Comparison of ENCODE assay signal across 22 cellular contexts in the genomic region with DNA sequence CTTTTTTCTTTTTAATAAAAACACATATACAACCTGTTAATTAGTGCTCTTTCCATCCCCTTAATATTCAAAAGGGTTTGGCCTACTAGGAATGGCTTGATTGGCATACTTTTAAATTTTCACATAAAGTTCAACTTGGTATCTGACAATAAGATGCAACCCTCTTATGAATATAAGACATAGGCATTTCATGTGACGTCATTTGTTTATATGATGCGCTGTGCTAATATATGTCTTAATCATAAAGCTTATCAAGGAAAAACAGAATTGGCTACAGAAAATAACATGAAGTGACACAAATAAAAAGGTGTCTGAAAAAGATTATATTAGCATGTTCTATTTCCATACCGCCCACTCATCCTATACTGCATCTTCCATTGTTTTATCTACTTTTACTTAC.
"Had no signal": no experiment of that assay in that cellular context is flagged by ENCODE, and none has a peak within 500 bp of the region (broad histone marks: within the 10 kb centered on the region; RNA-seq: fewer than 3 reads in every experiment).

No MANE protein-coding gene starts in this region.

- H3K27me3 ChIP-seq: colonic mucosa, esophagus squamous epithelium, foreskin keratinocyte, gastroesophageal sphincter, heart left ventricle, hepatocyte, left lung had no signal

- H3K4me1 ChIP-seq: colonic mucosa, esophagus squamous epithelium, foreskin keratinocyte, gastroesophageal sphincter, heart left ventricle, left lung, lower lobe of right lung had no signal

- ATAC-seq: effector memory CD8-positive, alpha-beta T cell; esophagus mucosa; foreskin keratinocyte; gastroesophageal sphincter; heart left ventricle; left cardiac atrium; left lung; left ventricle myocardium superior; lower lobe of right lung; mucosa of descending colon had no signal

- H3K9me3 ChIP-seq: colonic mucosa, esophagus squamous epithelium, gastroesophageal sphincter, lower lobe of right lung, mucosa of descending colon had no signal

- H3K36me3 ChIP-seq: colonic mucosa, esophagus squamous epithelium, gastroesophageal sphincter, heart left ventricle, left lung, lower lobe of right lung had no signal

- DNase-seq: colonic mucosa; cortex of kidney; effector CD8-positive, alpha-beta T cell; effector memory CD8-positive, alpha-beta T cell; endodermal cell; erythroblast; esophagus squamous epithelium; foreskin keratinocyte; heart left ventricle; hypothalamus; immature natural killer cell; left cardiac atrium; left lung; left ventricle myocardium superior; lower lobe of right lung; mesenchymal stem cell; mucosa of descending colon; naive B cell had no signal

- H3K4me3 ChIP-seq: colonic mucosa, esophagus squamous epithelium, gastroesophageal sphincter, heart left ventricle, hepatocyte, left lung, lower lobe of right lung, mucosa of descending colon had no signal

- H3K27ac ChIP-seq: colonic mucosa, epithelial cell of prostate, esophagus squamous epithelium, foreskin keratinocyte, gastroesophageal sphincter, heart left ventricle, hepatocyte, left lung, lower lobe of right lung had no signal

- H2AFZ ChIP-seq: hepatocyte had no signal

- H3K4me2 ChIP-seq: hepatocyte had no signal
